Comparison of ENCODE assay signal across 1 cellular context in the genomic region with DNA sequence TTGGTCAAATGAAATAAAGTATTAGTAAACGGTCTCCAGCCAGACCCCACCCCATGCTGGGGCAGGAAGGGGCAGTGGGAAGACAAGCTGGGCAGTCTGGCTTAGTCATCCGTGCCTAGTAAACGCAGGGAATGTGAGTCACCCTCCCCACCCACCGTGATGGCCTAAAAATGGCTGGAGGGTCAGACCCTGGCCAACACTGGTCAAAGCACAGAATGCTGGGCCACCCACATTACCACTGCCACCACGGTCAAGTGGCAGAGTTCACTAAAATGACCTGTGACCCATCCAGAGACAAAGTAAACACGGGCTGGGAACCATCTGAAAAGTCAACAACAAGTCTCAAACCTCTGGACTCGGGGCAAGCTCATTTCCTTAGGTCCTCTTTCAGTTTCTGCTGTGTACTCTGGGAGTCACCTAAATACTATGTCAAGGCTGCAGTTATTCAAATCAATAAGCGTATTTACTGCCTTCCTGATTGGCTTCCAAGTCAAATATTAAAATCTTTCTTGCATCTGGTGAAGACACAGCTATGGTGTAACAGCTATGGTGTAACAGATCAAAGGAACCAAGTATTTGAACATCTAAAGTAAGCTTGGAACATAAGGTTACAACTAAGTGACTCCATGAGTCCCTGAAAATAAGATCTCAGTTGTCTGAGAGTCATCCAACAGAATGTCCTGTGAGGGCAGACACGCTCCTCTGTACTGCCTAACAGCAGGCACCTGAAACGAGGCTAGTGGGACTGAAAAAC.
TF ChIP-seq lines count a peak whose summit lies in the region.

No MANE protein-coding gene starts in this region.

TF ChIP-seq in HepG2, 621 proteins besides CTCF, POLR2A, EP300 and RAD21 (continued from another document and continues in another):
- TF ChIP-seq ZNF567 (CRISPR knock-in tag; IDR thresholded peaks at IDR 0.05; ENCODE audit: borderline replicate concordance) = no peak
- TF ChIP-seq, protein P1, sequence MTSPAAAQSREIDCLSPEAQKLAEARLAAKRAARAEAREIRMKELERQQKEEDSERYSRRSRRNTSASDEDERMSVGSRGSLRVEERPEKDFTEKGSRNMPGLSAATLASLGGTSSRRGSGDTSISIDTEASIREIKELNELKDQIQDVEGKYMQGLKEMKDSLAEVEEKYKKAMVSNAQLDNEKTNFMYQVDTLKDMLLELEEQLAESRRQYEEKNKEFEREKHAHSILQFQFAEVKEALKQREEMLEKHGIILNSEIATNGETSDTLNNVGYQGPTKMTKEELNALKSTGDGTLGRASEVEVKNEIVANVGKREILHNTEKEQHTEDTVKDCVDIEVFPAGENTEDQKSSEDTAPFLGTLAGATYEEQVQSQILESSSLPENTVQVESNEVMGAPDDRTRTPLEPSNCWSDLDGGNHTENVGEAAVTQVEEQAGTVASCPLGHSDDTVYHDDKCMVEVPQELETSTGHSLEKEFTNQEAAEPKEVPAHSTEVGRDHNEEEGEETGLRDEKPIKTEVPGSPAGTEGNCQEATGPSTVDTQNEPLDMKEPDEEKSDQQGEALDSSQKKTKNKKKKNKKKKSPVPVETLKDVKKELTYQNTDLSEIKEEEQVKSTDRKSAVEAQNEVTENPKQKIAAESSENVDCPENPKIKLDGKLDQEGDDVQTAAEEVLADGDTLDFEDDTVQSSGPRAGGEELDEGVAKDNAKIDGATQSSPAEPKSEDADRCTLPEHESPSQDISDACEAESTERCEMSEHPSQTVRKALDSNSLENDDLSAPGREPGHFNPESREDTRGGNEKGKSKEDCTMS (CRISPR knock-in tag; conservative IDR thresholded peaks at IDR 0.05) = no peak
- peak; percentile 99 for TF ChIP-seq NFIC (IDR thresholded peaks at IDR 0.05; ENCODE audit: low read length)
- no peak for TF ChIP-seq SMARCE1 (IDR thresholded peaks at IDR 0.05; ENCODE audit: borderline replicate concordance)
- TF ChIP-seq MAFK (conservative IDR thresholded peaks at IDR 0.05 in 1 of 2, IDR thresholded peaks at IDR 0.05 in 1 of 2; ENCODE audit: low read length in 2 of 2) = no peak; a peak in 2 of 4 replicates
- TF ChIP-seq ARHGAP35 (CRISPR knock-in tag; IDR thresholded peaks at IDR 0.05; ENCODE audit: borderline replicate concordance) = peak; percentile 21; the same call in 1 of the 2 replicates
- peak; percentile 73 for TF ChIP-seq XRCC5 (optimal IDR thresholded peaks at IDR 0.05; ENCODE audit: low read length)
- no peak for TF ChIP-seq CC2D1A (CRISPR knock-in tag; IDR thresholded peaks at IDR 0.05)
- TF ChIP-seq, protein P2, sequence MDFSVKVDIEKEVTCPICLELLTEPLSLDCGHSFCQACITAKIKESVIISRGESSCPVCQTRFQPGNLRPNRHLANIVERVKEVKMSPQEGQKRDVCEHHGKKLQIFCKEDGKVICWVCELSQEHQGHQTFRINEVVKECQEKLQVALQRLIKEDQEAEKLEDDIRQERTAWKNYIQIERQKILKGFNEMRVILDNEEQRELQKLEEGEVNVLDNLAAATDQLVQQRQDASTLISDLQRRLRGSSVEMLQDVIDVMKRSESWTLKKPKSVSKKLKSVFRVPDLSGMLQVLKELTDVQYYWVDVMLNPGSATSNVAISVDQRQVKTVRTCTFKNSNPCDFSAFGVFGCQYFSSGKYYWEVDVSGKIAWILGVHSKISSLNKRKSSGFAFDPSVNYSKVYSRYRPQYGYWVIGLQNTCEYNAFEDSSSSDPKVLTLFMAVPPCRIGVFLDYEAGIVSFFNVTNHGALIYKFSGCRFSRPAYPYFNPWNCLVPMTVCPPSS (IDR thresholded peaks at IDR 0.05) = no peak
- TF ChIP-seq HOXA9 (CRISPR knock-in tag; IDR thresholded peaks at IDR 0.05; ENCODE audit: borderline replicate concordance) = no peak
- peak; percentile 69; the same call in 1 of the 2 replicates for TF ChIP-seq ZNF451 (CRISPR knock-in tag; IDR thresholded peaks at IDR 0.05)
- no peak for TF ChIP-seq ZFP36 (IDR thresholded peaks at IDR 0.05; ENCODE audit: borderline replicate concordance, low read depth, low read length, partially characterized antibody)
- TF ChIP-seq CHCHD3 (CRISPR knock-in tag; IDR thresholded peaks at IDR 0.05) = no peak
- TF ChIP-seq ZNF530 (CRISPR knock-in tag; IDR thresholded peaks at IDR 0.05; ENCODE audit: low read depth) = no peak
- TF ChIP-seq, protein P3, sequence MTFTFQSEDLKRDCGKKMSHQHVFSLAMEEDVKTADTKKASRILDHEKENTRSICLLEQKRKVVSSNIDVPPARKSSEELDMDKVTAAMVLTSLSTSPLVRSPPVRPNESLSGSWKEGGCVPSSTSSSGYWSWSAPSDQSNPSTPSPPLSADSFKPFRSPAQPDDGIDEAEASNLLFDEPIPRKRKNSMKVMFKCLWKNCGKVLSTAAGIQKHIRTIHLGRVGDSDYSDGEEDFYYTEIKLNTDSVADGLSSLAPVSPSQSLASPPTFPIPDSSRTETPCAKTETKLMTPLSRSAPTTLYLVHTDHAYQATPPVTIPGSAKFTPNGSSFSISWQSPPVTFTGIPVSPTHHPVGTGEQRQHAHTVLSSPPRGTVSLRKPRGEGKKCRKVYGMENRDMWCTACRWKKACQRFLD (CRISPR knock-in tag; IDR thresholded peaks at IDR 0.05; ENCODE audit: borderline replicate concordance) = 0 out of 2 replicates have a peak, but pooled peaks have one; percentile 54
- TF ChIP-seq, protein P4, sequence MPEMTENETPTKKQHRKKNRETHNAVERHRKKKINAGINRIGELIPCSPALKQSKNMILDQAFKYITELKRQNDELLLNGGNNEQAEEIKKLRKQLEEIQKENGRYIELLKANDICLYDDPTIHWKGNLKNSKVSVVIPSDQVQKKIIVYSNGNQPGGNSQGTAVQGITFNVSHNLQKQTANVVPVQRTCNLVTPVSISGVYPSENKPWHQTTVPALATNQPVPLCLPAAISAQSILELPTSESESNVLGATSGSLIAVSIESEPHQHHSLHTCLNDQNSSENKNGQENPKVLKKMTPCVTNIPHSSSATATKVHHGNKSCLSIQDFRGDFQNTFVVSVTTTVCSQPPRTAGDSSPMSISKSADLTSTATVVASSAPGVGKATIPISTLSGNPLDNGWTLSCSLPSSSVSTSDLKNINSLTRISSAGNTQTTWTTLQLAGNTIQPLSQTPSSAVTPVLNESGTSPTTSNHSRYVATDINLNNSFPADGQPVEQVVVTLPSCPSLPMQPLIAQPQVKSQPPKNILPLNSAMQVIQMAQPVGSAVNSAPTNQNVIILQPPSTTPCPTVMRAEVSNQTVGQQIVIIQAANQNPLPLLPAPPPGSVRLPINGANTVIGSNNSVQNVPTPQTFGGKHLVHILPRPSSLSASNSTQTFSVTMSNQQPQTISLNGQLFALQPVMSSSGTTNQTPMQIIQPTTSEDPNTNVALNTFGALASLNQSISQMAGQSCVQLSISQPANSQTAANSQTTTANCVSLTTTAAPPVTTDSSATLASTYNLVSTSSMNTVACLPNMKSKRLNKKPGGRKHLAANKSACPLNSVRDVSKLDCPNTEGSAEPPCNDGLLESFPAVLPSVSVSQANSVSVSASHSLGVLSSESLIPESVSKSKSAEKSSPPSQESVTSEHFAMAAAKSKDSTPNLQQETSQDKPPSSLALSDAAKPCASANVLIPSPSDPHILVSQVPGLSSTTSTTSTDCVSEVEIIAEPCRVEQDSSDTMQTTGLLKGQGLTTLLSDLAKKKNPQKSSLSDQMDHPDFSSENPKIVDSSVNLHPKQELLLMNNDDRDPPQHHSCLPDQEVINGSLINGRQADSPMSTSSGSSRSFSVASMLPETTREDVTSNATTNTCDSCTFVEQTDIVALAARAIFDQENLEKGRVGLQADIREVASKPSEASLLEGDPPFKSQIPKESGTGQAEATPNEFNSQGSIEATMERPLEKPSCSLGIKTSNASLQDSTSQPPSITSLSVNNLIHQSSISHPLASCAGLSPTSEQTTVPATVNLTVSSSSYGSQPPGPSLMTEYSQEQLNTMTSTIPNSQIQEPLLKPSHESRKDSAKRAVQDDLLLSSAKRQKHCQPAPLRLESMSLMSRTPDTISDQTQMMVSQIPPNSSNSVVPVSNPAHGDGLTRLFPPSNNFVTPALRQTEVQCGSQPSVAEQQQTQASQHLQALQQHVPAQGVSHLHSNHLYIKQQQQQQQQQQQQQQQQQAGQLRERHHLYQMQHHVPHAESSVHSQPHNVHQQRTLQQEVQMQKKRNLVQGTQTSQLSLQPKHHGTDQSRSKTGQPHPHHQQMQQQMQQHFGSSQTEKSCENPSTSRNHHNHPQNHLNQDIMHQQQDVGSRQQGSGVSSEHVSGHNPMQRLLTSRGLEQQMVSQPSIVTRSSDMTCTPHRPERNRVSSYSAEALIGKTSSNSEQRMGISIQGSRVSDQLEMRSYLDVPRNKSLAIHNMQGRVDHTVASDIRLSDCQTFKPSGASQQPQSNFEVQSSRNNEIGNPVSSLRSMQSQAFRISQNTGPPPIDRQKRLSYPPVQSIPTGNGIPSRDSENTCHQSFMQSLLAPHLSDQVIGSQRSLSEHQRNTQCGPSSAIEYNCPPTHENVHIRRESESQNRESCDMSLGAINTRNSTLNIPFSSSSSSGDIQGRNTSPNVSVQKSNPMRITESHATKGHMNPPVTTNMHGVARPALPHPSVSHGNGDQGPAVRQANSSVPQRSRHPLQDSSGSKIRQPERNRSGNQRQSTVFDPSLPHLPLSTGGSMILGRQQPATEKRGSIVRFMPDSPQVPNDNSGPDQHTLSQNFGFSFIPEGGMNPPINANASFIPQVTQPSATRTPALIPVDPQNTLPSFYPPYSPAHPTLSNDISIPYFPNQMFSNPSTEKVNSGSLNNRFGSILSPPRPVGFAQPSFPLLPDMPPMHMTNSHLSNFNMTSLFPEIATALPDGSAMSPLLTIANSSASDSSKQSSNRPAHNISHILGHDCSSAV (CRISPR knock-in tag; IDR thresholded peaks at IDR 0.05; ENCODE audit: borderline replicate concordance) = no peak
- TF ChIP-seq ZBTB7A (CRISPR knock-in tag; IDR thresholded peaks at IDR 0.05) = peak; percentile 61; the same call in 1 of the 2 replicates
- peak; percentile 71 for TF ChIP-seq ARNT2 (CRISPR knock-in tag; IDR thresholded peaks at IDR 0.05; ENCODE audit: low read depth)
- TF ChIP-seq, protein P5, sequence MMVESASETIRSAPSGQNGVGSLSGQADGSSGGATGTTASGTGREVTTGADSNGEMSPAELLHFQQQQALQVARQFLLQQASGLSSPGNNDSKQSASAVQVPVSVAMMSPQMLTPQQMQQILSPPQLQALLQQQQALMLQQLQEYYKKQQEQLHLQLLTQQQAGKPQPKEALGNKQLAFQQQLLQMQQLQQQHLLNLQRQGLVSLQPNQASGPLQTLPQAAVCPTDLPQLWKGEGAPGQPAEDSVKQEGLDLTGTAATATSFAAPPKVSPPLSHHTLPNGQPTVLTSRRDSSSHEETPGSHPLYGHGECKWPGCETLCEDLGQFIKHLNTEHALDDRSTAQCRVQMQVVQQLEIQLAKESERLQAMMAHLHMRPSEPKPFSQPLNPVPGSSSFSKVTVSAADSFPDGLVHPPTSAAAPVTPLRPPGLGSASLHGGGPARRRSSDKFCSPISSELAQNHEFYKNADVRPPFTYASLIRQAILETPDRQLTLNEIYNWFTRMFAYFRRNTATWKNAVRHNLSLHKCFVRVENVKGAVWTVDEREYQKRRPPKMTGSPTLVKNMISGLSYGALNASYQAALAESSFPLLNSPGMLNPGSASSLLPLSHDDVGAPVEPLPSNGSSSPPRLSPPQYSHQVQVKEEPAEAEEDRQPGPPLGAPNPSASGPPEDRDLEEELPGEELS (CRISPR knock-in tag; IDR thresholded peaks at IDR 0.05) = peak; percentile 98
- TF ChIP-seq, protein P6, sequence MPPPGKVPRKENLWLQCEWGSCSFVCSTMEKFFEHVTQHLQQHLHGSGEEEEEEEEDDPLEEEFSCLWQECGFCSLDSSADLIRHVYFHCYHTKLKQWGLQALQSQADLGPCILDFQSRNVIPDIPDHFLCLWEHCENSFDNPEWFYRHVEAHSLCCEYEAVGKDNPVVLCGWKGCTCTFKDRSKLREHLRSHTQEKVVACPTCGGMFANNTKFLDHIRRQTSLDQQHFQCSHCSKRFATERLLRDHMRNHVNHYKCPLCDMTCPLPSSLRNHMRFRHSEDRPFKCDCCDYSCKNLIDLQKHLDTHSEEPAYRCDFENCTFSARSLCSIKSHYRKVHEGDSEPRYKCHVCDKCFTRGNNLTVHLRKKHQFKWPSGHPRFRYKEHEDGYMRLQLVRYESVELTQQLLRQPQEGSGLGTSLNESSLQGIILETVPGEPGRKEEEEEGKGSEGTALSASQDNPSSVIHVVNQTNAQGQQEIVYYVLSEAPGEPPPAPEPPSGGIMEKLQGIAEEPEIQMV (CRISPR knock-in tag; IDR thresholded peaks at IDR 0.05; ENCODE audit: low read depth) = 0 out of 2 replicates have a peak, but pooled peaks have one; percentile 14
- TF ChIP-seq ZNF205 (CRISPR knock-in tag; IDR thresholded peaks at IDR 0.05) = peak; percentile 99
- peak; percentile 96 for TF ChIP-seq TEAD3 (CRISPR knock-in tag; optimal IDR thresholded peaks at IDR 0.05; ENCODE audit: borderline replicate concordance)
- TF ChIP-seq, protein P7, sequence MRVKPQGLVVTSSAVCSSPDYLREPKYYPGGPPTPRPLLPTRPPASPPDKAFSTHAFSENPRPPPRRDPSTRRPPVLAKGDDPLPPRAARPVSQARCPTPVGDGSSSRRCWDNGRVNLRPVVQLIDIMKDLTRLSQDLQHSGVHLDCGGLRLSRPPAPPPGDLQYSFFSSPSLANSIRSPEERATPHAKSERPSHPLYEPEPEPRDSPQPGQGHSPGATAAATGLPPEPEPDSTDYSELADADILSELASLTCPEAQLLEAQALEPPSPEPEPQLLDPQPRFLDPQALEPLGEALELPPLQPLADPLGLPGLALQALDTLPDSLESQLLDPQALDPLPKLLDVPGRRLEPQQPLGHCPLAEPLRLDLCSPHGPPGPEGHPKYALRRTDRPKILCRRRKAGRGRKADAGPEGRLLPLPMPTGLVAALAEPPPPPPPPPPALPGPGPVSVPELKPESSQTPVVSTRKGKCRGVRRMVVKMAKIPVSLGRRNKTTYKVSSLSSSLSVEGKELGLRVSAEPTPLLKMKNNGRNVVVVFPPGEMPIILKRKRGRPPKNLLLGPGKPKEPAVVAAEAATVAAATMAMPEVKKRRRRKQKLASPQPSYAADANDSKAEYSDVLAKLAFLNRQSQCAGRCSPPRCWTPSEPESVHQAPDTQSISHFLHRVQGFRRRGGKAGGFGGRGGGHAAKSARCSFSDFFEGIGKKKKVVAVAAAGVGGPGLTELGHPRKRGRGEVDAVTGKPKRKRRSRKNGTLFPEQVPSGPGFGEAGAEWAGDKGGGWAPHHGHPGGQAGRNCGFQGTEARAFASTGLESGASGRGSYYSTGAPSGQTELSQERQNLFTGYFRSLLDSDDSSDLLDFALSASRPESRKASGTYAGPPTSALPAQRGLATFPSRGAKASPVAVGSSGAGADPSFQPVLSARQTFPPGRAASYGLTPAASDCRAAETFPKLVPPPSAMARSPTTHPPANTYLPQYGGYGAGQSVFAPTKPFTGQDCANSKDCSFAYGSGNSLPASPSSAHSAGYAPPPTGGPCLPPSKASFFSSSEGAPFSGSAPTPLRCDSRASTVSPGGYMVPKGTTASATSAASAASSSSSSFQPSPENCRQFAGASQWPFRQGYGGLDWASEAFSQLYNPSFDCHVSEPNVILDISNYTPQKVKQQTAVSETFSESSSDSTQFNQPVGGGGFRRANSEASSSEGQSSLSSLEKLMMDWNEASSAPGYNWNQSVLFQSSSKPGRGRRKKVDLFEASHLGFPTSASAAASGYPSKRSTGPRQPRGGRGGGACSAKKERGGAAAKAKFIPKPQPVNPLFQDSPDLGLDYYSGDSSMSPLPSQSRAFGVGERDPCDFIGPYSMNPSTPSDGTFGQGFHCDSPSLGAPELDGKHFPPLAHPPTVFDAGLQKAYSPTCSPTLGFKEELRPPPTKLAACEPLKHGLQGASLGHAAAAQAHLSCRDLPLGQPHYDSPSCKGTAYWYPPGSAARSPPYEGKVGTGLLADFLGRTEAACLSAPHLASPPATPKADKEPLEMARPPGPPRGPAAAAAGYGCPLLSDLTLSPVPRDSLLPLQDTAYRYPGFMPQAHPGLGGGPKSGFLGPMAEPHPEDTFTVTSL (CRISPR knock-in tag; IDR thresholded peaks at IDR 0.05; ENCODE audit: borderline replicate concordance) = peak; percentile 94; the same call in 1 of the 2 replicates
- TF ChIP-seq ZNF768 (CRISPR knock-in tag; IDR thresholded peaks at IDR 0.05) = peak; percentile 43; the same call in 1 of the 2 replicates
- TF ChIP-seq EEA1 (CRISPR knock-in tag; IDR thresholded peaks at IDR 0.05; ENCODE audit: borderline replicate concordance) = no peak
- TF ChIP-seq ZNF790 (CRISPR knock-in tag; IDR thresholded peaks at IDR 0.05; ENCODE audit: borderline replicate concordance) = no peak
- no peak for TF ChIP-seq BORCS8-MEF2B (CRISPR knock-in tag; IDR thresholded peaks at IDR 0.05)
- TF ChIP-seq PRMT3 (CRISPR knock-in tag; IDR thresholded peaks at IDR 0.05; ENCODE audit: borderline replicate concordance, low read depth) = no peak
